ENCODE assay signal across 6 cellular contexts in the genomic region with DNA sequence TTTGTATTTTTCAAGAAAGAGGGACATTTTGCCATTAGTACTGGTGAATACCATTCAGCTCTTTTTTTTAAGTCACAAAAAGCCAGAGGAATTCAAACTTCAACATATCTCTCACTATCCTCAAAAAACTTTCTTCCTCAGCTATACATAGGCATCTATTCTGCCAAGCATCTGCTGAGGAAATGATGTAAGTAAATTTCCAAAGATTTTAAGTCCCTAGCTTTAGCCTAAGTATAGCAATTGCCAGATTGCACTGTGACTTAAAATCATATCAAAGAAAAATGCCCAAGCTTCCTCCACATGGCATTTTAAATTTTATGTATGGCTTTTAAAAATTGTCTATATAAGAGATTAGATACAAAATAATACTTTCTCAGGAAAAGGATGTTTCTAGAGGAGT.
"Had no signal": no experiment of that assay in that cellular context is flagged by ENCODE, and none has a peak within 500 bp of the region (broad histone marks: within the 10 kb centered on the region; RNA-seq: fewer than 3 reads in every experiment).

No MANE protein-coding gene starts in this region.

- H3K27ac ChIP-seq: HL-60 had no signal

- H2AFZ ChIP-seq: GM23338 had no signal

- DNase-seq: H9, HCEC 1CT, KBM-7 had no signal

- H3K4me3 ChIP-seq: GM23338 had no signal

- ATAC-seq: GM23338, HepG2 had no signal

- H3K4me2 ChIP-seq: GM23338 had no signal
